In the genomic region with DNA sequence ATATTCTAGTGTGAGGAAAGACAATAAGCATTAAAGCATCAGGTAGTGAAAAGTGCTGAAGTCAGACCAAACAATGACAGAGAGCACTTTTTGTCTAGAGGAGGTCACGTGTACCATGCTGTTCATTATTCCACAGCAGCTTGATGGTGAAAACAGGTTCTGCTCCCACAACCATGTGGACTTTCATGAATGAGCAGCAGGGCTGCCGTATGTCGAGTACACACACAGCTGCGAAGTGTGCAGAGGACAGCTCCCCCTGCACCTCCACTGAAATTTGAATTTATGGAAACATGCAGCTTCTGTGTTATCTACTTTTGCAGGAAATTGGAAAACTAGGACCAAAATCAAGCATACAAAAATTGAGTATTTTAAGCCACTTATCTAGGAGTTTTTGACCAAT, we compare ENCODE assay signal across 22 cellular contexts.
DNase-seq lines count a peak whose midpoint lies in the region.
"Had no signal": no experiment of that assay in that cellular context is flagged by ENCODE, and none has a peak within 500 bp of the region (broad histone marks: within the 10 kb centered on the region; RNA-seq: fewer than 3 reads in every experiment).

No MANE protein-coding gene starts in this region.

- H3K27ac Mint-ChIP-seq in activated CD4-positive, alpha-beta memory T cell treated with anti-CD3 and anti-CD28 coated beads, Interleukin-2, amount 10 ng/mL, durations not matched to agents 7 days and 5 days, result no peak overlapping the region
- H3K27ac Mint-ChIP-seq: IgD-negative memory B cell, memory B cell, T-helper 17 cell had no signal

- CTCF ChIA-PET in activated CD4-positive, alpha-beta memory T cell treated with anti-CD3 and anti-CD28 coated beads, Interleukin-2, amount 10 ng/mL, durations not matched to agents 7 days and 5 days (lab: Charles Lee), result no interaction called here

- peaks cover 8% of the 10 kb centered on the region for H3K4me1 Mint-ChIP-seq in activated CD4-positive, alpha-beta memory T cell treated with anti-CD3 and anti-CD28 coated beads, Interleukin-2, amount 10 ng/mL, durations not matched to agents 7 days and 5 days

- peaks cover 22% of the 10 kb centered on the region for H3K27me3 Mint-ChIP-seq in activated CD4-positive, alpha-beta memory T cell treated with anti-CD3 and anti-CD28 coated beads, Interleukin-2, amount 10 ng/mL, durations not matched to agents 7 days and 5 days

- POLR2A ChIA-PET in activated CD4-positive, alpha-beta memory T cell treated with anti-CD3 and anti-CD28 coated beads, Interleukin-2, amount 10 ng/mL, durations not matched to agents 7 days and 5 days (lab: Charles Lee), result no interaction called here

- no peaks in the 10 kb centered on the region for H3K9me3 Mint-ChIP-seq in activated CD4-positive, alpha-beta memory T cell treated with anti-CD3 and anti-CD28 coated beads, Interleukin-2, amount 10 ng/mL, durations not matched to agents 7 days and 5 days
- H3K9me3 Mint-ChIP-seq: IgD-negative memory B cell, memory B cell had no signal

- H3K27ac ChIP-seq in cingulate gyrus (ENCODE audit: low read depth, low read length), result peak overlapping the region; percentile 91
- H3K27ac ChIP-seq: body of pancreas, C4-2B, RWPE1 had no signal

- no peak overlapping the region for H3K4me3 Mint-ChIP-seq in activated CD4-positive, alpha-beta memory T cell treated with anti-CD3 and anti-CD28 coated beads, Interleukin-2, amount 10 ng/mL, durations not matched to agents 7 days and 5 days
- H3K4me3 Mint-ChIP-seq: IgD-negative memory B cell, memory B cell, T-helper 17 cell had no signal

- H3K36me3 Mint-ChIP-seq in activated CD4-positive, alpha-beta memory T cell treated with anti-CD3 and anti-CD28 coated beads, Interleukin-2, amount 10 ng/mL, durations not matched to agents 7 days and 5 days (ENCODE audit: low read depth), result no peaks in the 10 kb centered on the region
- H3K36me3 Mint-ChIP-seq: IgD-negative memory B cell, memory B cell had no signal

- peak; percentile 83 for DNase-seq in Ammon's horn (ENCODE audit: low spot score)
- DNase-seq in NCI-H1694 (lab: John Stamatoyannopoulos, UW), result peak; percentile 53
- DNase-seq in midbrain (lab: John Stamatoyannopoulos, UW), result peak; percentile 34
- no peak for DNase-seq in occipital lobe (lab: John Stamatoyannopoulos, UW)
- DNase-seq in activated CD4-positive, alpha-beta memory T cell treated with anti-CD3 and anti-CD28 coated beads, Interleukin-2, amount 10 ng/mL, durations not matched to agents 7 days and 5 days, result no peak
- no peak for DNase-seq in DMS53 treated with DMSO at 0.1 percent for 48 hours (lab: John Stamatoyannopoulos, UW; ENCODE audit: unreplicated experiment)
- DNase-seq: activated CD8-positive, alpha-beta memory T cell treated with anti-CD3 and anti-CD28 coated beads for 24 hours; activated gamma-delta T cell treated with Interleukin-2 at 50 U/mL for 16 hours; activated T-cell treated with anti-CD3 and anti-CD28 coated beads, Interleukin-2, amount 50 U/mL, for 1 hour; body of pancreas; Calu3; EL; NCI-H1105 treated with DMSO at 0.1 percent for 48 hours; NCI-H2171 treated with DMSO at 0.1 percent for 48 hours; NCI-H524 treated with DMSO at 0.1 percent for 48 hours; SK-N-SH; T-helper 17 cell had no signal

Comparison
In these comparisons a context has a peak if more than half of its experiments do, and no peak if none do; other contexts are left out.
1. DNase-seq: peak in Ammon's horn (single experiment), NCI-H1694 (single experiment) and midbrain (single experiment); none in occipital lobe (single experiment), activated CD4-positive, alpha-beta memory T cell treated with anti-CD3 and anti-CD28 coated beads, Interleukin-2, amount 10 ng/mL, durations not matched to agents 7 days and 5 days (single experiment) and DMS53 treated with DMSO at 0.1 percent for 48 hours (single experiment).